37 cellular contexts compared by ENCODE assay signal in genomic region chr14:52759145-52759544, GRCh38.
"Had no signal": no experiment of that assay in that cellular context is flagged by ENCODE, and none has a peak within 500 bp of the region (broad histone marks: within the 10 kb centered on the region; RNA-seq: fewer than 3 reads in every experiment).

No MANE protein-coding gene starts in this region.

- H3K27me3 ChIP-seq: adrenal gland, body of pancreas, brain microvascular endothelial cell, breast epithelium had no signal

- H3K4me1 ChIP-seq: adrenal gland, body of pancreas, breast epithelium had no signal

- ATAC-seq: activated CD4-positive, alpha-beta T cell treated with anti-CD3 and anti-CD28 coated beads for 36 hours; activated CD4-positive, CD25-positive, alpha-beta regulatory T cell treated with anti-CD3 and anti-CD28 coated beads, Interleukin-2, amount 50 U/mL, for 24 hours; activated CD8-positive, alpha-beta memory T cell treated with anti-CD3 and anti-CD28 coated beads, Interleukin-2, amount 10 ng/mL, durations not matched to agents 7 days and 5 days; activated CD8-positive, alpha-beta T cell treated with anti-CD3 and anti-CD28 coated beads, Interleukin-2, amount 10 ng/mL, durations not matched to agents 7 days and 5 days; activated naive CD4-positive, alpha-beta T cell treated with anti-CD3 and anti-CD28 coated beads, Interleukin-2, amount 50 U/mL, for 72 hours; activated T-cell treated with anti-CD3 and anti-CD28 coated beads, Interleukin-2, amount 50 U/mL, for 72 hours; activated T-helper 17 cell treated with anti-CD3 and anti-CD28 coated beads, Interleukin-2, amount 50 U/mL, for 72 hours; body of pancreas had no signal

- H3K4me3 ChIP-seq: adrenal gland, body of pancreas, breast epithelium had no signal

- H3K27ac ChIP-seq: adrenal gland, body of pancreas, brain microvascular endothelial cell, breast epithelium, VCaP had no signal

- H3K36me3 ChIP-seq: adrenal gland, breast epithelium had no signal

- H3K27me3 Mint-ChIP-seq: activated CD4-positive, alpha-beta memory T cell treated with anti-CD3 and anti-CD28 coated beads, Interleukin-2, amount 10 ng/mL, durations not matched to agents 7 days and 5 days; activated CD4-positive, alpha-beta T cell treated with anti-CD3 and anti-CD28 coated beads for 36 hours; activated CD4-positive, alpha-beta T cell treated with anti-CD3 and anti-CD28 coated beads, Interleukin-2, amount 10 ng/mL, durations not matched to agents 7 days and 5 days; activated CD8-positive, alpha-beta memory T cell treated with anti-CD3 and anti-CD28 coated beads, Interleukin-2, amount 10 ng/mL, durations not matched to agents 7 days and 5 days; activated naive CD8-positive, alpha-beta T cell treated with anti-CD3 and anti-CD28 coated beads for 36 hours; activated T-cell treated with anti-CD3 and anti-CD28 coated beads, Interleukin-2, amount 50 U/mL, for 24 hours; activated T-helper 17 cell treated with anti-CD3 and anti-CD28 coated beads, Interleukin-2, amount 50 U/mL, for 72 hours; central memory CD8-positive, alpha-beta T cell had no signal

- H3K4me3 Mint-ChIP-seq: activated CD4-positive, alpha-beta memory T cell treated with anti-CD3 and anti-CD28 coated beads, Interleukin-2, amount 10 ng/mL, durations not matched to agents 7 days and 5 days; activated CD4-positive, alpha-beta T cell treated with anti-CD3 and anti-CD28 coated beads for 36 hours; activated CD4-positive, alpha-beta T cell treated with anti-CD3 and anti-CD28 coated beads, Interleukin-2, amount 10 ng/mL, durations not matched to agents 7 days and 5 days; activated CD8-positive, alpha-beta memory T cell treated with anti-CD3 and anti-CD28 coated beads, Interleukin-2, amount 10 ng/mL, durations not matched to agents 7 days and 5 days; activated CD8-positive, alpha-beta T cell treated with anti-CD3 and anti-CD28 coated beads, Interleukin-2, amount 10 ng/mL, durations not matched to agents 7 days and 5 days; activated naive CD4-positive, alpha-beta T cell treated with anti-CD3 and anti-CD28 coated beads for 36 hours; activated naive CD8-positive, alpha-beta T cell treated with anti-CD3 and anti-CD28 coated beads for 36 hours; activated T-cell treated with anti-CD3 and anti-CD28 coated beads, Interleukin-2, amount 50 U/mL, for 24 hours; activated T-cell treated with anti-CD3 and anti-CD28 coated beads, Interleukin-2, amount 50 U/mL, for 72 hours; activated T-helper 1 cell treated with anti-CD3 and anti-CD28 coated beads, Interleukin-12 subunit alpha, Interleukin-12 subunit beta, Interleukin-2, Interleukin-4 antibody, amounts not matched to agents 30 ng/mL and 10 ng/mL and 1 ng/mL, durations not matched to agents 14 hours and 24 hours and 36 hours; activated T-helper 17 cell treated with anti-CD3 and anti-CD28 coated beads, Interleukin-2, amount 50 U/mL, for 72 hours; central memory CD8-positive, alpha-beta T cell; T-helper 1 cell treated with Interleukin-12 subunit alpha and Interleukin-12 subunit beta and Interleukin-4 antibody, amounts not matched to agents 30 μg/mL and 1 μg/mL, for 36 hours; T-helper 2 cell treated with Interferon-gamma antibody and Interleukin-4, amounts not matched to agents 5 μg/mL and 100 μg/mL, for 36 hours had no signal

- H3K27ac Mint-ChIP-seq: activated CD4-positive, alpha-beta memory T cell treated with anti-CD3 and anti-CD28 coated beads, Interleukin-2, amount 10 ng/mL, durations not matched to agents 7 days and 5 days; activated CD4-positive, alpha-beta T cell treated with anti-CD3 and anti-CD28 coated beads for 36 hours; activated CD4-positive, alpha-beta T cell treated with anti-CD3 and anti-CD28 coated beads, Interleukin-2, amount 10 ng/mL, durations not matched to agents 7 days and 5 days; activated CD8-positive, alpha-beta memory T cell treated with anti-CD3 and anti-CD28 coated beads, Interleukin-2, amount 10 ng/mL, durations not matched to agents 7 days and 5 days; activated CD8-positive, alpha-beta T cell treated with anti-CD3 and anti-CD28 coated beads, Interleukin-2, amount 10 ng/mL, durations not matched to agents 7 days and 5 days; activated naive CD4-positive, alpha-beta T cell treated with anti-CD3 and anti-CD28 coated beads for 36 hours; activated naive CD4-positive, alpha-beta T cell treated with anti-CD3 and anti-CD28 coated beads, Interleukin-2, amount 50 U/mL, for 72 hours; activated naive CD8-positive, alpha-beta T cell treated with anti-CD3 and anti-CD28 coated beads for 36 hours; activated T-cell treated with anti-CD3 and anti-CD28 coated beads, Interleukin-2, amount 50 U/mL, for 24 hours; activated T-cell treated with anti-CD3 and anti-CD28 coated beads, Interleukin-2, amount 50 U/mL, for 72 hours; activated T-helper 1 cell treated with anti-CD3 and anti-CD28 coated beads, Interleukin-12 subunit alpha, Interleukin-12 subunit beta, Interleukin-2, Interleukin-4 antibody, amounts not matched to agents 30 ng/mL and 10 ng/mL and 1 ng/mL, durations not matched to agents 14 hours and 24 hours and 36 hours; activated T-helper 17 cell treated with anti-CD3 and anti-CD28 coated beads, Interleukin-2, amount 50 U/mL, for 72 hours; T-helper 1 cell treated with Interleukin-12 subunit alpha and Interleukin-12 subunit beta and Interleukin-4 antibody, amounts not matched to agents 30 μg/mL and 1 μg/mL, for 36 hours; T-helper 2 cell treated with Interferon-gamma antibody and Interleukin-4, amounts not matched to agents 5 μg/mL and 100 μg/mL, for 36 hours had no signal

- H3K9me3 Mint-ChIP-seq: activated CD4-positive, alpha-beta memory T cell treated with anti-CD3 and anti-CD28 coated beads, Interleukin-2, amount 10 ng/mL, durations not matched to agents 7 days and 5 days; activated CD4-positive, alpha-beta T cell treated with anti-CD3 and anti-CD28 coated beads, Interleukin-2, amount 10 ng/mL, durations not matched to agents 7 days and 5 days; activated naive CD4-positive, alpha-beta T cell treated with anti-CD3 and anti-CD28 coated beads for 36 hours; activated naive CD4-positive, alpha-beta T cell treated with anti-CD3 and anti-CD28 coated beads, Interleukin-2, amount 50 U/mL, for 72 hours; activated naive CD8-positive, alpha-beta T cell treated with anti-CD3 and anti-CD28 coated beads for 36 hours; activated T-cell treated with anti-CD3 and anti-CD28 coated beads, Interleukin-2, amount 50 U/mL, for 24 hours; activated T-cell treated with anti-CD3 and anti-CD28 coated beads, Interleukin-2, amount 50 U/mL, for 72 hours; activated T-helper 1 cell treated with anti-CD3 and anti-CD28 coated beads, Interleukin-12 subunit alpha, Interleukin-12 subunit beta, Interleukin-2, Interleukin-4 antibody, amounts not matched to agents 30 ng/mL and 10 ng/mL and 1 ng/mL, durations not matched to agents 14 hours and 24 hours and 36 hours; activated T-helper 17 cell treated with anti-CD3 and anti-CD28 coated beads, Interleukin-2, amount 50 U/mL, for 72 hours; central memory CD8-positive, alpha-beta T cell; T-helper 1 cell treated with Interleukin-12 subunit alpha and Interleukin-12 subunit beta and Interleukin-4 antibody, amounts not matched to agents 30 μg/mL and 1 μg/mL, for 36 hours; T-helper 2 cell treated with Interferon-gamma antibody and Interleukin-4, amounts not matched to agents 5 μg/mL and 100 μg/mL, for 36 hours had no signal

- DNase-seq: activated CD4-positive, alpha-beta memory T cell treated with anti-CD3 and anti-CD28 coated beads, Interleukin-2, amount 10 ng/mL, durations not matched to agents 7 days and 5 days; activated CD4-positive, alpha-beta T cell treated with anti-CD3 and anti-CD28 coated beads for 1 hour; activated CD4-positive, alpha-beta T cell treated with anti-CD3 and anti-CD28 coated beads for 36 hours; activated CD4-positive, alpha-beta T cell treated with anti-CD3 and anti-CD28 coated beads for 48 hours; activated CD4-positive, alpha-beta T cell treated with anti-CD3 and anti-CD28 coated beads, Interleukin-2, amount 10 ng/mL, durations not matched to agents 7 days and 5 days; activated CD4-positive, alpha-beta T cell treated with anti-CD3 and anti-CD28 coated beads, Interleukin-2, amount 50 U/mL, for 48 hours; activated CD4-positive, CD25-positive, alpha-beta regulatory T cell; activated CD8-positive, alpha-beta memory T cell treated with anti-CD3 and anti-CD28 coated beads for 24 hours; activated CD8-positive, alpha-beta memory T cell treated with anti-CD3 and anti-CD28 coated beads, Interleukin-2, amount 10 ng/mL, durations not matched to agents 7 days and 5 days; activated CD8-positive, alpha-beta memory T cell treated with anti-CD3 and anti-CD28 coated beads, Interleukin-2, amount 50 U/mL, for 48 hours; activated CD8-positive, alpha-beta T cell treated with anti-CD3 and anti-CD28 coated beads, Interleukin-2, amount 10 ng/mL, durations not matched to agents 7 days and 5 days; activated effector memory CD4-positive, alpha-beta T cell treated with anti-CD3 and anti-CD28 coated beads, Interleukin-2, amount 50 U/mL, for 16 hours; activated gamma-delta T cell treated with Interleukin-2 at 50 U/mL for 16 hours; activated naive CD4-positive, alpha-beta T cell; activated naive CD4-positive, alpha-beta T cell treated with anti-CD3 and anti-CD28 coated beads for 36 hours; activated naive CD4-positive, alpha-beta T cell treated with anti-CD3 and anti-CD28 coated beads, Interleukin-2, amount 50 U/mL, for 16 hours; activated naive CD8-positive, alpha-beta T cell treated with anti-CD3 and anti-CD28 coated beads for 36 hours; activated T-cell treated with anti-CD3 and anti-CD28 coated beads, Interleukin-2, amount 50 U/mL, for 24 hours; activated T-cell treated with anti-CD3 and anti-CD28 coated beads, Interleukin-2, amount 50 U/mL, for 72 hours; adrenal gland; amniotic stem cell; aorta; body of pancreas; brain microvascular endothelial cell; cerebellar nuclear complex; T-helper 1 cell; T-helper 2 cell; T-helper 9 cell had no signal

- H3K9me3 ChIP-seq: adrenal gland, body of pancreas, breast epithelium had no signal
